In the genomic region with DNA sequence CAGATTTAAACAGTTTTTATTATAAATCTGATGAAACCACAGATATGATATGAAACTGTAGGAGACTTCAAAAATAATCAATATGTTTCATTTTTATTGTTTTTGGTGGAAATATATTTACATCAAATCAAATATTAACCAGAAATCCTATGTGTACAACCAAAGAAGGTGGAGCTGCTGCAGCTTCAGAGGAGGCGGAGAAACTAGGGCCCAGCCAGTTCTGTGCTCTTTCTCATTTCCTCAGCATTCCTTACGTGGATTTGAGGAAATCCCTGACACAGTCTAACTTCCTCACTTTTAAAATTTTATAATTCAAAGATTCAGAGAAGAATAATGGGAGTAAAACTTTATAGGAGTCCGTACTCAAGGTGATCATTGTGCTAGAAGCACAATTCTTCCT, we compare ENCODE assay signal across 26 cellular contexts.
"Had no signal": no experiment of that assay in that cellular context is flagged by ENCODE, and none has a peak within 500 bp of the region (broad histone marks: within the 10 kb centered on the region; RNA-seq: fewer than 3 reads in every experiment).

No MANE protein-coding gene starts in this region.

- H3K27me3 ChIP-seq: brain microvascular endothelial cell had no signal

- H3K4me3 ChIP-seq: coronary artery, dorsolateral prefrontal cortex had no signal

- ATAC-seq: activated CD4-positive, alpha-beta T cell treated with anti-CD3 and anti-CD28 coated beads for 36 hours; activated CD8-positive, alpha-beta memory T cell treated with anti-CD3 and anti-CD28 coated beads, Interleukin-2, amount 10 ng/mL, durations not matched to agents 7 days and 5 days; activated CD8-positive, alpha-beta T cell treated with anti-CD3 and anti-CD28 coated beads, Interleukin-2, amount 10 ng/mL, durations not matched to agents 7 days and 5 days; activated naive CD4-positive, alpha-beta T cell treated with anti-CD3 and anti-CD28 coated beads, Interleukin-2, amount 50 U/mL, for 72 hours; esophagus mucosa had no signal

- FAIRE-seq: bronchial epithelial cell, frontal cortex had no signal

- DNase-seq: activated CD4-positive, alpha-beta memory T cell treated with anti-CD3 and anti-CD28 coated beads for 36 hours; activated CD4-positive, alpha-beta T cell treated with anti-CD3 and anti-CD28 coated beads for 36 hours; activated CD4-positive, alpha-beta T cell treated with anti-CD3 and anti-CD28 coated beads, Interleukin-2, amount 10 ng/mL, durations not matched to agents 24 days and 14 days; activated CD4-positive, CD25-positive, alpha-beta regulatory T cell; activated CD4-positive, CD25-positive, alpha-beta regulatory T cell treated with anti-CD3 and anti-CD28 coated beads, Interleukin-2, amount 50 U/mL, for 72 hours; activated CD8-positive, alpha-beta memory T cell treated with anti-CD3 and anti-CD28 coated beads, Interleukin-2, amount 10 ng/mL, durations not matched to agents 7 days and 5 days; activated CD8-positive, alpha-beta memory T cell treated with anti-CD3 and anti-CD28 coated beads, Interleukin-2, amount 50 U/mL, for 4 hours; activated CD8-positive, alpha-beta T cell treated with anti-CD3 and anti-CD28 coated beads, Interleukin-2, amount 10 ng/mL, durations not matched to agents 7 days and 5 days; activated gamma-delta T cell; activated naive CD4-positive, alpha-beta T cell; activated naive CD4-positive, alpha-beta T cell treated with anti-CD3 and anti-CD28 coated beads, Interleukin-2, amount 10 ng/mL, durations not matched to agents 7 days and 5 days; activated naive CD8-positive, alpha-beta T cell treated with anti-CD3 and anti-CD28 coated beads, Interleukin-2, amount 10 ng/mL, durations not matched to agents 7 days and 5 days; activated T-cell treated with anti-CD3 and anti-CD28 coated beads, Interleukin-2, amount 50 U/mL, for 1 hour; activated T-cell treated with anti-CD3 and anti-CD28 coated beads, Interleukin-2, amount 50 U/mL, for 48 hours; anterior cingulate cortex; brain microvascular endothelial cell; dorsolateral prefrontal cortex; effector memory CD4-positive, alpha-beta T cell; endodermal cell; foreskin fibroblast; T-helper 2 cell had no signal

- H3K36me3 ChIP-seq: brain microvascular endothelial cell had no signal

- H3K27ac ChIP-seq: brain microvascular endothelial cell, coronary artery, dorsolateral prefrontal cortex had no signal
